ENCODE assay signal across 19 cellular contexts in the genomic region with DNA sequence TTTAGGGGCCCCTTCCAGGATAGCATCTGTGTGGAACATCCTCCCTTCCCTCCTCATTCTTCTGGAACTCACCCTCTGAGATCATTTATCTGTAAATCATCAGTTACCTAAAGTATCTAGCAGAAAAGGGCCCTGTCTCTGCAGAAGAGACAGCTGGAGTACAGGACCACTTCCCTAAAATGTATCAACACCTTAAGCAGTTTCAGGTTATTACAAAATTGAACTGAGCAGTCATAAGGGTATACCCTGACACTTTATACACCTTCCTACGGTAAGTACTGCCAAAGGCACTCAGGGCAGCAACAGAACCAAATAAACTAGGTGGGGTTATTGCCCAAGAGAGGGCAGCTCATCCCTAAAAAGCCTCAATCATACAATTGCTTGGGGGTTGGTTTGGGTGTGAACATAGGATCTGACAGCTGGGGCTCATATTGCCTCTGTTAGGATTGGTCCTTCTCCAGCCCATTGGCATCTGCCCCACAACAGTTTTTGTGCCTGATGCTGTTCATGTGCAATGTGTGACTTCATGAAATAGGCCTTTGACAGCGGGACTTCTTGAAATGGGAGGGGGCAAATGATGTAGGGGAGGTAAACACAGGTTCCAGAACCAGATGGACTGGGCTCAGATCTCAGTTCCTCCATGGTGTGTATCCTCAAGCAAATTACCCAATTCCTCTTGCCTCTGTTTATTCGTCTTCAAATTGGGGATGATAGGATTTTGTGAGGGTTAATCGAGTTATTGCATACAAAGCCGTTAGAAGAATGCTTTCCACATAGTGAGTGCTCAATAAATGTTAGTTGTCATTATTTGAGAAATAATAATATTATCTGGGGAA.
DNase-seq lines count a peak whose midpoint lies in the region; ATAC-seq and TF ChIP-seq lines count a peak whose summit lies in the region.
"Had no signal": no experiment of that assay in that cellular context is flagged by ENCODE, and none has a peak within 500 bp of the region (broad histone marks: within the 10 kb centered on the region; RNA-seq: fewer than 3 reads in every experiment).

No MANE protein-coding gene starts in this region.

- peaks cover 17% of the 10 kb centered on the region for H3K4me1 ChIP-seq in parathyroid adenoma
- H3K4me1 ChIP-seq in tibial artery, result peaks cover 0 to 29% (median 10%) of the 10 kb centered on the region in 4 donors

- intact Hi-C loops in tibial artery (cut with DNase I; ENCODE audit: low total_unique reads), result no loop called here

- H3K27ac ChIP-seq in parathyroid adenoma (peak overlapping the region; percentile 96), tibial artery (no peak overlapping the region)
- H3K27ac ChIP-seq: ascending aorta had no signal

- H3K36me3 ChIP-seq in parathyroid adenoma (ENCODE audit: control insufficient read depth, insufficient read depth, low read length), result no peaks in the 10 kb centered on the region
- no peaks in the 10 kb centered on the region for H3K36me3 ChIP-seq in tibial artery
- H3K36me3 ChIP-seq: ascending aorta, heart left ventricle, lower lobe of right lung had no signal

- peak overlapping the region; percentile 72 for H3K4me3 ChIP-seq in parathyroid adenoma (ENCODE audit: low read depth, low read length)
- no peak overlapping the region for H3K4me3 ChIP-seq in tibial artery
- H3K4me3 ChIP-seq: ascending aorta, heart left ventricle, lower lobe of right lung had no signal

- no peak overlapping the region for H2AFZ ChIP-seq in parathyroid adenoma

- H3K79me2 ChIP-seq in parathyroid adenoma, result no peaks in the 10 kb centered on the region

- H3K9me3 ChIP-seq in parathyroid adenoma (ENCODE audit: control insufficient read depth, low read length) (no peaks in the 10 kb centered on the region), tibial artery (no peaks in the 10 kb centered on the region)
- H3K9me3 ChIP-seq: ascending aorta, heart left ventricle, lower lobe of right lung had no signal

- TF ChIP-seq CTCF in parathyroid adenoma (IDR thresholded peaks at IDR 0.05) (no peak), tibial artery (IDR thresholded peaks at IDR 0.05) (no peak)

- DNase-seq in NCI-H2029 (lab: John Stamatoyannopoulos, UW) (peak; percentile 89), SHP77 (lab: John Stamatoyannopoulos, UW) (peak; percentile 80 to 84), tibial artery (no peak), HPDE6-E6E7 (ENCODE audit: extremely low spot score) (no peak)
- no peak for DNase-seq in stimulated activated naive CD4-positive, alpha-beta T cell (lab: John Stamatoyannopoulos, UW)
- DNase-seq in activated naive CD4-positive, alpha-beta T cell treated with Interleukin-2 at 50 U/mL for 16 hours, result no peak
- DNase-seq: activated CD4-positive, CD25-positive, alpha-beta regulatory T cell; C1 segment of cervical spinal cord; effector memory CD8-positive, alpha-beta T cell; HCEC 1CT; heart left ventricle; lower lobe of right lung; NCI-H748 treated with DMSO at 0.1 percent for 48 hours; posterior cingulate gyrus; stimulated activated CD4-positive, alpha-beta T cell treated with anti-CD3 and anti-CD28 coated beads, Interleukin-4, amount 100 ng/mL, for 1 hour had no signal

- peak overlapping the region; percentile 78 for H3K4me2 ChIP-seq in parathyroid adenoma (ENCODE audit: low read length)

- ATAC-seq in GM18861 (IDR thresholded peaks at IDR 0.05; ENCODE audit: unreplicated experiment), result peak; percentile 45
- ATAC-seq: effector memory CD8-positive, alpha-beta T cell; heart left ventricle; lower lobe of right lung; SK-N-SH treated with all-trans-retinoic acid at 6 μM for 48 hours had no signal

- H3K27me3 ChIP-seq in parathyroid adenoma (ENCODE audit: control insufficient read depth, insufficient read depth, low read length), result no peaks in the 10 kb centered on the region
- H3K27me3 ChIP-seq in tibial artery, result no peaks in the 10 kb centered on the region
- H3K27me3 ChIP-seq: ascending aorta had no signal

- H3K9ac ChIP-seq in parathyroid adenoma, result no peak overlapping the region

Comparison
In these comparisons a context has a peak if more than half of its experiments do, and no peak if none do; other contexts are left out.
1. DNase-seq: peak in NCI-H2029 (single experiment) and SHP77 (2 of 2); none in tibial artery (0 of 2), stimulated activated naive CD4-positive, alpha-beta T cell (0 of 6), HPDE6-E6E7 (single experiment) and activated naive CD4-positive, alpha-beta T cell treated with Interleukin-2 at 50 U/mL for 16 hours (single experiment).